Comparison of ENCODE assay signal across 14 cellular contexts in the genomic region with DNA sequence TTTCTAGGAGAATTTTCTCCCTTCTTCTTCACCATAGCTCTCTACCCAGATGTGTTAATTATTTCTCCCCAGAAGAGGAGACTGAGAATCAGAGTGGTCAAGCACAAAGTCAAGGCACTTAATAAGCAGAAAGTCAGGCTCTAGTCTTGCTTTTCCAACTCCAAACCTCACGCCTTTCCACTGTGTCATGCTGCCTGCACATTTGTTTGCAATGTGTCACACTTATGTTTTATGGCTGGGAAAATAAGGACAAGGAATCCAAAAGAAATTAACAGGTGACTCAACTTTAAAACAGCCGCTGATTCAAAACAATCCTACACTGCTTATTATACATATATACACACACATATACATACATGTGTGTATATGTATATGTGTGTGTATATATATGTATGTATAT.
DNase-seq lines count a peak whose midpoint lies in the region; ATAC-seq and TF ChIP-seq lines count a peak whose summit lies in the region.
"Had no signal": no experiment of that assay in that cellular context is flagged by ENCODE, and none has a peak within 500 bp of the region (broad histone marks: within the 10 kb centered on the region; RNA-seq: fewer than 3 reads in every experiment).

No MANE protein-coding gene starts in this region.

- no peaks in the 10 kb centered on the region for H4K20me1 ChIP-seq in smooth muscle cell (ENCODE audit: low read depth)

- H3K27me3 ChIP-seq in SJSA1 (replicated peaks) (no peaks in the 10 kb centered on the region), smooth muscle cell (ENCODE audit: low read depth) (peaks cover 8% of the 10 kb centered on the region), left ventricle myocardium inferior (ENCODE audit: low read depth) (no peaks in the 10 kb centered on the region)

- peaks cover 45% of the 10 kb centered on the region for H3K4me1 ChIP-seq in SJSA1 (replicated peaks)
- H3K4me1 ChIP-seq in smooth muscle cell (ENCODE audit: low read depth), result no peaks in the 10 kb centered on the region
- no peaks in the 10 kb centered on the region for H3K4me1 ChIP-seq in left ventricle myocardium inferior

- no peak overlapping the region for H3K4me2 ChIP-seq in smooth muscle cell

- ATAC-seq in HG02678 (IDR thresholded peaks at IDR 0.05; ENCODE audit: unreplicated experiment), result no peak
- no peak for ATAC-seq in GM21786 (IDR thresholded peaks at IDR 0.05; ENCODE audit: unreplicated experiment)
- ATAC-seq: naive thymus-derived CD8-positive, alpha-beta T cell; sciatic nerve had no signal

- H3K27ac ChIP-seq in SJSA1 (peak overlapping the region; percentile 87), smooth muscle cell (ENCODE audit: low read depth) (peak overlapping the region; percentile 32), left ventricle myocardium inferior (replicated peaks) (no peak overlapping the region)

- peak; percentile 77 for DNase-seq in GM04503 (ENCODE audit: low read depth)
- peak; percentile 78 to 85 for DNase-seq in SJSA1 (ENCODE audit: low read depth in 1 of 2, low spot score in 2 of 2)
- DNase-seq in fibroblast of mammary gland (ENCODE audit: low read depth), result peak; percentile 75
- no peak for DNase-seq in smooth muscle cell (lab: John Stamatoyannopoulos, UW; ENCODE audit: unreplicated experiment)
- DNase-seq in left ventricle myocardium inferior, result no peak
- DNase-seq in pons (ENCODE audit: low spot score), result no peak
- DNase-seq: activated CD4-positive, alpha-beta T cell treated with anti-CD3 and anti-CD28 coated beads for 1 hour; activated naive CD8-positive, alpha-beta T cell treated with anti-CD3 and anti-CD28 coated beads, Interleukin-2, amount 10 ng/mL, durations not matched to agents 7 days and 5 days; H7; naive thymus-derived CD8-positive, alpha-beta T cell; stimulated activated naive CD4-positive, alpha-beta T cell treated with Interleukin-2 at 50 U/mL for 16 hours had no signal

- H3K36me3 ChIP-seq in SJSA1 (no peaks in the 10 kb centered on the region), smooth muscle cell (ENCODE audit: low read depth) (no peaks in the 10 kb centered on the region), left ventricle myocardium inferior (no peaks in the 10 kb centered on the region)

- H3K4me3 ChIP-seq in SJSA1 (no peak overlapping the region), fibroblast of mammary gland (ENCODE audit: control insufficient read depth, low read depth, low read length) (no peak overlapping the region), smooth muscle cell (no peak overlapping the region), left ventricle myocardium inferior (no peak overlapping the region)

- intact Hi-C loops in left ventricle myocardium inferior (cut with micrococcal nuclease), result no loop called here

- no peaks in the 10 kb centered on the region for H3K9me3 ChIP-seq in SJSA1 (replicated peaks)
- no peaks in the 10 kb centered on the region for H3K9me3 ChIP-seq in smooth muscle cell (replicated peaks; ENCODE audit: low read depth)
- peaks cover 11% of the 10 kb centered on the region for H3K9me3 ChIP-seq in left ventricle myocardium inferior (replicated peaks)

- no peak overlapping the region for H2AFZ ChIP-seq in smooth muscle cell (ENCODE audit: low read depth)

- 33% methylated on average over 2 of the region's 2 CpGs for WGBS in smooth muscle cell (ENCODE audit: low lambda C conversion rate)

- H3K9ac ChIP-seq in smooth muscle cell (ENCODE audit: low read depth), result no peak overlapping the region

- H3K79me2 ChIP-seq in smooth muscle cell (ENCODE audit: low read depth), result no peaks in the 10 kb centered on the region

- no peak for TF ChIP-seq CTCF in fibroblast of mammary gland (conservative IDR thresholded peaks at IDR 0.05; ENCODE audit: control insufficient read depth, insufficient read depth, low read depth, low read length)
- TF ChIP-seq CTCF in smooth muscle cell (IDR thresholded peaks at IDR 0.05; ENCODE audit: borderline replicate concordance, insufficient read depth, poor library complexity, severe bottlenecking), result no peak
- no peak for TF ChIP-seq CTCF in left ventricle myocardium inferior (IDR thresholded peaks at IDR 0.05; ENCODE audit: borderline replicate concordance)

- H3F3A ChIP-seq in smooth muscle cell (ENCODE audit: low read depth), result no peaks in the 10 kb centered on the region

Comparison
In these comparisons a context has a peak if more than half of its experiments do, and no peak if none do; other contexts are left out.
1. DNase-seq: peak in GM04503 (single experiment), SJSA1 (2 of 2) and fibroblast of mammary gland (single experiment); none in smooth muscle cell (single experiment), left ventricle myocardium inferior (single experiment) and pons (single experiment).